In genomic region chr14:23539209-23539866, GRCh38 we compare ENCODE assay signal across 1 cellular context.
TF ChIP-seq lines count a peak whose summit lies in the region.

No MANE protein-coding gene starts in this region.

TF ChIP-seq in HCT116, 20 proteins besides CTCF, POLR2A, EP300 and RAD21 (continued from another document):
- TF ChIP-seq REST (IDR thresholded peaks at IDR 0.05; ENCODE audit: low read depth) (no peak), TCF7L2 (IDR thresholded peaks at IDR 0.05; ENCODE audit: borderline replicate concordance, extremely low read depth, insufficient read depth, insufficient read length) (no peak), POLR2AphosphoS5 (IDR thresholded peaks at IDR 0.05; ENCODE audit: low read depth, low read length) (no peak), SP1 (IDR thresholded peaks at IDR 0.05; ENCODE audit: low read depth) (no peak), FOSL1 (IDR thresholded peaks at IDR 0.05; ENCODE audit: low read depth) (no peak), ZNF274 (IDR thresholded peaks at IDR 0.05; ENCODE audit: low read depth, low read length) (no peak), EGR1 (IDR thresholded peaks at IDR 0.05; ENCODE audit: low read depth) (no peak), CBX3 (IDR thresholded peaks at IDR 0.05; ENCODE audit: low read depth) (no peak), ELF1 (IDR thresholded peaks at IDR 0.05; ENCODE audit: borderline replicate concordance, low read depth) (no peak), CEBPB (IDR thresholded peaks at IDR 0.05; ENCODE audit: low read depth) (no peak)
